ENCODE assay signal across 8 cellular contexts in genomic region chr14:54488318-54488645, GRCh38.
DNase-seq lines count a peak whose midpoint lies in the region; ATAC-seq and TF ChIP-seq lines count a peak whose summit lies in the region.

No MANE protein-coding gene starts in this region.

- peaks cover 44% of the 10 kb centered on the region for H3K4me1 ChIP-seq in BLaER1
- peaks cover 16% of the 10 kb centered on the region for H3K4me1 ChIP-seq in HEK293 (ENCODE audit: control insufficient read depth, insufficient read depth, low read length)

- H4K20me1 ChIP-seq in BLaER1 = peaks cover 44% of the 10 kb centered on the region

- POLR2A ChIA-PET in HEK293 (lab: Yijun Ruan, JAX) = interaction anchor here (0.9 to 2.0 kb wide), 5 partner anchors 21 to 539 kb away, joined by 3 to 8 read pairs (median 4); partner anchors contain the start of genes CDKN3, CGRRF1, SOCS4 and WDHD1

- no peak for ATAC-seq in GM18870 (IDR thresholded peaks at IDR 0.05; ENCODE audit: unreplicated experiment)
- ATAC-seq in HG03571 (IDR thresholded peaks at IDR 0.05; ENCODE audit: unreplicated experiment) = no peak

- peak overlapping the region; percentile 86 for H3K4me2 ChIP-seq in BLaER1

- TF ChIP-seq CTCF in HEK293 (tag by site-specific recombination; IDR thresholded peaks at IDR 0.05) = 0 out of 2 replicates have a peak, but pooled peaks have one; percentile 30

- peaks cover 3% of the 10 kb centered on the region; the same call in 1 of the 2 replicates for H3K9me3 ChIP-seq in BLaER1
- H3K9me3 ChIP-seq in HEK293 (ENCODE audit: control insufficient read depth, insufficient read depth, low read depth, low read length) = no peaks in the 10 kb centered on the region

- H3K9ac ChIP-seq in BLaER1 = peak overlapping the region; percentile 98

- H3K27me3 ChIP-seq in BLaER1 = no peaks in the 10 kb centered on the region

- CTCF ChIA-PET in HEK293 (lab: Yijun Ruan, JAX) = interaction anchor here (0.7 to 2.1 kb wide), 8 partner anchors 11 to 315 kb away, joined by 3 to 6 read pairs (median 3); no protein-coding TSS in a partner anchor

- H3K36me3 ChIP-seq in BLaER1 (peaks cover 13% of the 10 kb centered on the region), HEK293 (ENCODE audit: control insufficient read depth in 2 of 2, insufficient read depth in 1 of 2, low read length in 2 of 2) (peaks cover 0 to 2% of the 10 kb centered on the region in 2 experiments; a peak in 2 of 3 replicates)

- H3K27ac ChIP-seq in BLaER1 (peak overlapping the region; percentile 97), HEK293 (ENCODE audit: extremely low read depth, low read depth, low read length) (peak overlapping the region; percentile 87), skin epidermis (peak overlapping the region; percentile 92 to 99 (median 97))

- DNase-seq in activated CD4-positive, alpha-beta T cell treated with anti-CD3 and anti-CD28 coated beads, Interleukin-2, amount 50 U/mL, for 1 hour = peak; percentile 29
- DNase-seq in germinal center (ENCODE audit: low spot score) (peak; percentile 44), NCI-H774 (lab: John Stamatoyannopoulos, UW) (no peak)

- peak overlapping the region; percentile 100 for H3K4me3 ChIP-seq in BLaER1
- H3K4me3 ChIP-seq in HEK293 (ENCODE audit: low read depth, low read length) = peak overlapping the region; percentile 95
- peak overlapping the region; percentile 80 to 99 (median 93) for H3K4me3 ChIP-seq in skin epidermis

TF ChIP-seq in HEK293, 187 proteins besides CTCF, POLR2A, EP300 and RAD21:
- TF ChIP-seq ZFP69B (tag by site-specific recombination; IDR thresholded peaks at IDR 0.05) = peak; percentile 84
- no peak for TF ChIP-seq ZNF202 (tag by site-specific recombination; IDR thresholded peaks at IDR 0.05; ENCODE audit: borderline replicate concordance)
- no peak for TF ChIP-seq ZNF768 (tag by site-specific recombination; IDR thresholded peaks at IDR 0.05)
- peak; percentile 94 for TF ChIP-seq ZNF692 (tag by site-specific recombination; IDR thresholded peaks at IDR 0.05)
